In genomic region chr13:111936267-111936925, GRCh38 we compare ENCODE assay signal across 22 cellular contexts.
"Had no signal": no experiment of that assay in that cellular context is flagged by ENCODE, and none has a peak within 500 bp of the region (broad histone marks: within the 10 kb centered on the region; RNA-seq: fewer than 3 reads in every experiment).

No MANE protein-coding gene starts in this region.

- H3K4me3 Mint-ChIP-seq: activated naive CD4-positive, alpha-beta T cell treated with anti-CD3 and anti-CD28 coated beads, Interleukin-2, amount 10 ng/mL, durations not matched to agents 7 days and 5 days; activated naive CD8-positive, alpha-beta T cell treated with anti-CD3 and anti-CD28 coated beads for 36 hours; activated T-cell treated with anti-CD3 and anti-CD28 coated beads, Interleukin-2, amount 50 U/mL, for 4 hours; T-helper 17 cell; WTC11 had no signal

- H3K4me2 ChIP-seq: KMS-11 had no signal

- DNase-seq: activated CD4-positive, alpha-beta T cell treated with anti-CD3 and anti-CD28 coated beads for 48 hours; activated CD4-positive, alpha-beta T cell treated with anti-CD3 and anti-CD28 coated beads, Interleukin-2, amount 50 U/mL, for 4 hours; activated CD4-positive, CD25-positive, alpha-beta regulatory T cell treated with anti-CD3 and anti-CD28 coated beads, Interleukin-2, amount 50 U/mL, for 72 hours; activated gamma-delta T cell treated with Interleukin-2 at 50 U/mL for 16 hours; activated naive CD4-positive, alpha-beta T cell treated with anti-CD3 and anti-CD28 coated beads, Interleukin-2, amount 10 ng/mL, durations not matched to agents 7 days and 5 days; activated naive CD8-positive, alpha-beta T cell treated with anti-CD3 and anti-CD28 coated beads for 36 hours; activated T-cell treated with anti-CD3 and anti-CD28 coated beads, Interleukin-2, amount 50 U/mL, for 4 hours; MM.1S; NCI-H1105; NCI-H1436; NCI-H1694 treated with DMSO at 0.1 percent for 48 hours; NCI-H2029 treated with DMSO at 0.1 percent for 48 hours; NCI-H510A; NCI-H526 treated with DMSO at 0.1 percent for 48 hours; NCI-H82; PC-3; SHP77 treated with DMSO at 0.1 percent for 48 hours; T-helper 17 cell; T-helper 9 cell had no signal

- ATAC-seq: activated T-cell treated with anti-CD3 and anti-CD28 coated beads, Interleukin-2, amount 50 U/mL, for 4 hours; HepG2; PC-3; T-helper 17 cell; WTC11 had no signal

- H3K27ac ChIP-seq: KMS-11 had no signal

- H3K4me1 Mint-ChIP-seq: activated naive CD4-positive, alpha-beta T cell treated with anti-CD3 and anti-CD28 coated beads, Interleukin-2, amount 10 ng/mL, durations not matched to agents 7 days and 5 days; activated naive CD8-positive, alpha-beta T cell treated with anti-CD3 and anti-CD28 coated beads for 36 hours; T-helper 17 cell had no signal

- H3K9ac ChIP-seq: KMS-11 had no signal

- H3K36me3 Mint-ChIP-seq: activated naive CD4-positive, alpha-beta T cell treated with anti-CD3 and anti-CD28 coated beads, Interleukin-2, amount 10 ng/mL, durations not matched to agents 7 days and 5 days; activated naive CD8-positive, alpha-beta T cell treated with anti-CD3 and anti-CD28 coated beads for 36 hours had no signal

- H3K27me3 Mint-ChIP-seq: activated naive CD4-positive, alpha-beta T cell treated with anti-CD3 and anti-CD28 coated beads, Interleukin-2, amount 10 ng/mL, durations not matched to agents 7 days and 5 days had no signal

- H3K27ac Mint-ChIP-seq: activated naive CD4-positive, alpha-beta T cell treated with anti-CD3 and anti-CD28 coated beads, Interleukin-2, amount 10 ng/mL, durations not matched to agents 7 days and 5 days; activated naive CD8-positive, alpha-beta T cell treated with anti-CD3 and anti-CD28 coated beads for 36 hours; T-helper 17 cell; WTC11 had no signal
